Comparison of ENCODE assay signal across 19 cellular contexts in genomic region chr3:64176461-64176996, GRCh38. TPM values are rescaled to one million over a fixed set of nuclear protein-coding genes. Genes with fewer than 3 reads are reported as not detected.
A peak's percentile ranks its signal among the peaks of the same experiment; 100 is the strongest.
DNase-seq lines count a peak whose midpoint lies in the region; ATAC-seq and TF ChIP-seq lines count a peak whose summit lies in the region.
"Had no signal": no experiment of that assay in that cellular context is flagged by ENCODE, and none has a peak within 500 bp of the region (broad histone marks: within the 10 kb centered on the region; RNA-seq: fewer than 3 reads in every experiment).

No MANE protein-coding gene starts in this region.

- intact Hi-C loops in PC-9 (cut with micrococcal nuclease; ENCODE audit: unreplicated experiment) = no loop called here
- intact Hi-C loops in Right ventricle myocardium superior (cut with DNase I) = no loop called here

- no peaks in the 10 kb centered on the region for H3K9me2 ChIP-seq in PC-9 (ENCODE audit: insufficient read depth)
- no peaks in the 10 kb centered on the region for H3K9me2 ChIP-seq in MM.1S (replicated peaks; ENCODE audit: insufficient read depth, low read length)

- H3K27me3 ChIP-seq in PC-9 (ENCODE audit: insufficient read depth, low read depth) (no peaks in the 10 kb centered on the region), foreskin keratinocyte (no peaks in the 10 kb centered on the region), MM.1S (replicated peaks; ENCODE audit: insufficient read depth, low read length) (no peaks in the 10 kb centered on the region)
- H3K27me3 ChIP-seq: right atrium auricular region had no signal

- H4K20me1 ChIP-seq in PC-9 (ENCODE audit: insufficient read depth) = no peaks in the 10 kb centered on the region
- H4K20me1 ChIP-seq in MM.1S (ENCODE audit: insufficient read depth, low read length) = no peaks in the 10 kb centered on the region

- POLR2A ChIA-PET in PC-9 (lab: Charles Lee; ENCODE audit: unreplicated experiment) = no interaction called here

- H2AFZ ChIP-seq in PC-9 (peak overlapping the region; percentile 26; the same call in 1 of the 2 replicates), MM.1S (ENCODE audit: low read length) (no peak overlapping the region)

- TF ChIP-seq CTCF in GM12865 (IDR thresholded peaks at IDR 0.05; ENCODE audit: insufficient read depth, low read depth, low read length, missing control alignments) (no peak), PC-9 (conservative IDR thresholded peaks at IDR 0.05) (no peak), foreskin keratinocyte (conservative IDR thresholded peaks at IDR 0.05) (no peak), MM.1S (IDR thresholded peaks at IDR 0.05; ENCODE audit: low read length) (no peak)

- H3K4me2 ChIP-seq in PC-9 = peak overlapping the region; percentile 27; the same call in 1 of the 2 replicates
- H3K4me2 ChIP-seq in MM.1S (ENCODE audit: low read depth, low read length) = no peak overlapping the region

- H3F3A ChIP-seq in PC-9 (ENCODE audit: insufficient read depth, low read depth) = no peaks in the 10 kb centered on the region
- H3F3A ChIP-seq in MM.1S (ENCODE audit: insufficient read depth, low read length) = no peaks in the 10 kb centered on the region

- H3K36me3 ChIP-seq in PC-9 (ENCODE audit: low read depth) (no peaks in the 10 kb centered on the region), MM.1S (replicated peaks; ENCODE audit: insufficient read depth, low read length) (no peaks in the 10 kb centered on the region)
- H3K36me3 ChIP-seq: right atrium auricular region had no signal

- ATAC-seq in foreskin keratinocyte (peak; percentile 87), Right ventricle myocardium superior (ENCODE audit: poor library complexity) (no peak)
- ATAC-seq: naive thymus-derived CD8-positive, alpha-beta T cell; Panc1 had no signal

- CTCF ChIA-PET in PC-9 (lab: Charles Lee) = no interaction called here

- H3K9ac ChIP-seq in MM.1S (ENCODE audit: low read length) = no peak overlapping the region

- DNase-seq in GM12865 (ENCODE audit: low read depth) (peak; percentile 43), HCEC 1CT (peak; percentile 57), PC-9 (no peak), foreskin keratinocyte (peak; percentile 85 to 93), Right ventricle myocardium superior (no peak), MM.1S (no peak), superior temporal gyrus (ENCODE audit: extremely low spot score) (no peak), NCI-H748 (lab: John Stamatoyannopoulos, UW; ENCODE audit: unreplicated experiment) (no peak)
- DNase-seq: activated CD4-positive, alpha-beta memory T cell treated with anti-CD3 and anti-CD28 coated beads, Interleukin-2, amount 10 ng/mL, durations not matched to agents 7 days and 5 days; activated gamma-delta T cell; effector memory CD4-positive, alpha-beta T cell; head of caudate nucleus; naive thymus-derived CD8-positive, alpha-beta T cell; NCI-H2227 treated with DMSO at 0.1 percent for 48 hours; stimulated activated CD4-positive, alpha-beta T cell treated with anti-CD3 and anti-CD28 coated beads, Interleukin-4, amount 100 ng/mL, for 4 hours; stimulated activated naive CD4-positive, alpha-beta T cell treated with Interleukin-2 at 50 U/mL for 16 hours; T1000 had no signal

- H3K4me3 ChIP-seq in GM12865 (ENCODE audit: low read depth, low read length) = no peak overlapping the region
- no peak overlapping the region for H3K4me3 ChIP-seq in PC-9
- no peak overlapping the region for H3K4me3 ChIP-seq in MM.1S (ENCODE audit: low read length)
- H3K4me3 ChIP-seq: right atrium auricular region had no signal

- no TSS peak for BruUV-seq in PC-9 (replicated peaks; lab: Mats Ljungman, UMichigan)

- no peaks in the 10 kb centered on the region for H3K79me2 ChIP-seq in PC-9 (ENCODE audit: low read depth)
- H3K79me2 ChIP-seq in MM.1S (ENCODE audit: low read length) = no peaks in the 10 kb centered on the region

- H3K4me1 ChIP-seq in PC-9 (replicated peaks; ENCODE audit: insufficient read depth) = peaks cover 24% of the 10 kb centered on the region
- peaks cover 26% of the 10 kb centered on the region for H3K4me1 ChIP-seq in foreskin keratinocyte
- H3K4me1 ChIP-seq in MM.1S (ENCODE audit: low read length) = no peaks in the 10 kb centered on the region

- H3K9me3 ChIP-seq in PC-9 (ENCODE audit: insufficient read depth, low read depth) (no peaks in the 10 kb centered on the region), MM.1S (replicated peaks; ENCODE audit: insufficient read depth, low read length) (no peaks in the 10 kb centered on the region)
- H3K9me3 ChIP-seq: right atrium auricular region had no signal

- H3K27ac ChIP-seq in PC-9 (peak overlapping the region; percentile 43), foreskin keratinocyte (peak overlapping the region; percentile 77), MM.1S (ENCODE audit: low read length) (no peak overlapping the region)
- H3K27ac ChIP-seq: right atrium auricular region had no signal

RNA-seq across cellular contexts. Expression of gene PRICKLE2, which starts 48.7 kb away (rescaled TPM):
- total RNA-seq in PC-9 (2021) = 7.9 and 9.3 TPM in 2 replicates
- total RNA-seq in foreskin keratinocyte = 6.3 and 8.4 TPM in 2 replicates
- polyA plus RNA-seq in foreskin keratinocyte = 1.2 TPM in 2 replicates
- total RNA-seq in Right ventricle myocardium superior = 5.9 TPM
- total RNA-seq: activated CD4-positive, alpha-beta memory T cell treated with anti-CD3 and anti-CD28 coated beads, Interleukin-2, amount 10 ng/mL, durations not matched to agents 7 days and 5 days; naive thymus-derived CD8-positive, alpha-beta T cell had no signal
- polyA plus RNA-seq: naive thymus-derived CD8-positive, alpha-beta T cell had no signal

Comparison
In these comparisons a context has a peak if more than half of its experiments do, and no peak if none do; other contexts are left out.
1. DNase-seq: peak in GM12865 (single experiment), HCEC 1CT (single experiment) and foreskin keratinocyte (2 of 2); none in PC-9 (0 of 2), Right ventricle myocardium superior (single experiment), MM.1S (single experiment), superior temporal gyrus (single experiment) and NCI-H748 (single experiment).